In genomic region chr11:133227674-133228111, GRCh38 we compare ENCODE assay signal across 21 cellular contexts.
A peak's percentile ranks its signal among the peaks of the same experiment; 100 is the strongest.
DNase-seq lines count a peak whose midpoint lies in the region; ATAC-seq and TF ChIP-seq lines count a peak whose summit lies in the region.
"Had no signal": no experiment of that assay in that cellular context is flagged by ENCODE, and none has a peak within 500 bp of the region (broad histone marks: within the 10 kb centered on the region; RNA-seq: fewer than 3 reads in every experiment).

No MANE protein-coding gene starts in this region.

- H3K27ac Mint-ChIP-seq in HFFc6: no peak overlapping the region
- H3K27ac Mint-ChIP-seq: CD4-positive, alpha-beta memory T cell; T-cell had no signal

- 20% methylated on average over 4 of the region's 8 CpGs for WGBS in SK-N-SH (ENCODE audit: low lambda C conversion rate)

- H3K9ac ChIP-seq in SK-N-SH (no peak overlapping the region), iPS-15b (ENCODE audit: low read depth, low read length) (no peak overlapping the region)
- H3K9ac ChIP-seq: BLaER1, KMS-11 had no signal

- TF ChIP-seq CTCF in SK-N-SH (IDR thresholded peaks at IDR 0.05) (no peak), Peyer's patch (IDR thresholded peaks at IDR 0.05) (no peak), HFFc6 (IDR thresholded peaks at IDR 0.05) (no peak)

- peaks cover 3% of the 10 kb centered on the region; the same call in 1 of the 2 replicates for H3K27me3 Mint-ChIP-seq in HFFc6 (ENCODE audit: insufficient read depth)
- H3K27me3 Mint-ChIP-seq: CD4-positive, alpha-beta memory T cell had no signal

- TF ChIP-seq EP300 in SK-N-SH (IDR thresholded peaks at IDR 0.05; ENCODE audit: borderline replicate concordance in 1 of 2, low read depth in 1 of 2, low read length in 1 of 2): peak in 1 of 2 experiments; percentile 63; a peak in 1 of 4 replicates

- no peak overlapping the region for H2AFZ ChIP-seq in SK-N-SH (ENCODE audit: low read depth)

- no peak overlapping the region for H3K27ac ChIP-seq in SK-N-SH (ENCODE audit: low read depth in 2 of 2, low read length in 1 of 2)
- peak overlapping the region in 2 of 4 donors; percentile 34 to 66 for H3K27ac ChIP-seq in Peyer's patch
- H3K27ac ChIP-seq: BLaER1, HL-60, KMS-11, SK-N-MC had no signal

- no peak overlapping the region for H3K4me2 ChIP-seq in SK-N-SH
- H3K4me2 ChIP-seq: BLaER1, KMS-11 had no signal

- POLR2A ChIA-PET in SK-N-SH (lab: Yijun Ruan, JAX): no interaction called here

- H3K9me3 ChIP-seq in SK-N-SH (no peaks in the 10 kb centered on the region; the same call in 1 of the 2 replicates), Peyer's patch (no peaks in the 10 kb centered on the region), iPS-15b (ENCODE audit: control insufficient read depth, insufficient read depth, low read length) (no peaks in the 10 kb centered on the region)
- H3K9me3 ChIP-seq: BLaER1 had no signal

- H3K36me3 ChIP-seq in SK-N-SH (replicated peaks in 1 of 2; ENCODE audit: control insufficient read depth in 1 of 2, insufficient read depth in 2 of 2, low read length in 1 of 2): no peaks in the 10 kb centered on the region
- H3K36me3 ChIP-seq in Peyer's patch: no peaks in the 10 kb centered on the region
- H3K36me3 ChIP-seq in iPS-15b (ENCODE audit: control insufficient read depth, insufficient read depth, low read length): no peaks in the 10 kb centered on the region
- H3K36me3 ChIP-seq: BLaER1 had no signal

- ATAC-seq in SK-N-SH treated with all-trans-retinoic acid at 6 μM for 48 hours: no peak
- no peak for ATAC-seq in HG03432 (IDR thresholded peaks at IDR 0.05; ENCODE audit: unreplicated experiment)
- ATAC-seq in GM18867 (IDR thresholded peaks at IDR 0.05; ENCODE audit: unreplicated experiment): no peak
- ATAC-seq: GM12878, T-cell had no signal

- no peak for TF ChIP-seq POLR2A in Peyer's patch (IDR thresholded peaks at IDR 0.05)

- H4K20me1 ChIP-seq in SK-N-SH (ENCODE audit: insufficient read depth): no peaks in the 10 kb centered on the region
- H4K20me1 ChIP-seq: BLaER1 had no signal

- H3K4me1 Mint-ChIP-seq in HFFc6 (ENCODE audit: low read depth): no peaks in the 10 kb centered on the region
- H3K4me1 Mint-ChIP-seq: CD4-positive, alpha-beta memory T cell; T-cell had no signal

- CTCF ChIA-PET in SK-N-SH (lab: Yijun Ruan, JAX): interaction anchor here (1.3 kb wide), 1 partner anchor 145 kb away, joined by 3 read pairs; no protein-coding TSS in a partner anchor

- H3K4me3 ChIP-seq in SK-N-SH (ENCODE audit: low read depth in 2 of 2, low read length in 1 of 2): no peak overlapping the region
- no peak overlapping the region for H3K4me3 ChIP-seq in Peyer's patch
- peak overlapping the region; percentile 1 for H3K4me3 ChIP-seq in iPS-15b (ENCODE audit: low read depth, low read length)
- H3K4me3 ChIP-seq: BLaER1, GM12878, SK-N-MC had no signal

- H3K36me3 Mint-ChIP-seq in HFFc6 (ENCODE audit: low read depth): peaks cover 5% of the 10 kb centered on the region; the same call in 1 of the 2 replicates
- H3K36me3 Mint-ChIP-seq: CD4-positive, alpha-beta memory T cell; T-cell had no signal

- peaks cover 48% of the 10 kb centered on the region for H3K9me3 Mint-ChIP-seq in HFFc6

- H3K4me3 Mint-ChIP-seq in HFFc6: no peak overlapping the region
- H3K4me3 Mint-ChIP-seq: CD4-positive, alpha-beta memory T cell; T-cell had no signal

- DNase-seq in SK-N-SH (peak; percentile 61), Peyer's patch (peak in 2 of 3 donors; percentile 67 to 70), hippocampal formation (lab: John Stamatoyannopoulos, UW) (no peak), HFFc6 (no peak)
- DNase-seq: Calu3; CD4-positive, alpha-beta memory T cell; MV-4-11; NCI-H2107; NCI-H446; OCI-M1; SHP77; T-cell had no signal

- H3K27me3 ChIP-seq in SK-N-SH (ENCODE audit: insufficient read depth) (no peaks in the 10 kb centered on the region), Peyer's patch (no peaks in the 10 kb centered on the region), iPS-15b (ENCODE audit: control insufficient read depth, insufficient read depth, low read length) (no peaks in the 10 kb centered on the region)
- H3K27me3 ChIP-seq: BLaER1 had no signal

- no peak for TF ChIP-seq RAD21 in SK-N-SH (IDR thresholded peaks at IDR 0.05; ENCODE audit: low read length)

- no peaks in the 10 kb centered on the region for H3K9me2 ChIP-seq in SK-N-SH

- no peaks in the 10 kb centered on the region for H3K79me2 ChIP-seq in SK-N-SH (ENCODE audit: insufficient read depth)

- H3F3A ChIP-seq in SK-N-SH (replicated peaks; ENCODE audit: insufficient read depth): no peaks in the 10 kb centered on the region

- H3K4me1 ChIP-seq in SK-N-SH (ENCODE audit: control insufficient read depth in 1 of 2, insufficient read depth in 2 of 2, low read depth in 1 of 2, low read length in 1 of 2) (peaks cover 0 to 25% of the 10 kb centered on the region in 2 experiments; a peak in 2 of 4 replicates), Peyer's patch (peaks cover 0 to 23% (median 3%) of the 10 kb centered on the region in 4 donors), iPS-15b (ENCODE audit: control insufficient read depth, insufficient read depth, low read length) (peaks cover 26% of the 10 kb centered on the region)
- H3K4me1 ChIP-seq: BLaER1 had no signal

TF ChIP-seq in SK-N-SH, 30 proteins besides CTCF, POLR2A, EP300 and RAD21 (continues in another document):
- TF ChIP-seq TCF12 (IDR thresholded peaks at IDR 0.05) (no peak), MEF2A (IDR thresholded peaks at IDR 0.05; ENCODE audit: borderline replicate concordance, low read depth) (no peak), IRF3 (IDR thresholded peaks at IDR 0.05; ENCODE audit: low read depth, low read length) (no peak), TAF1 (IDR thresholded peaks at IDR 0.05; ENCODE audit: borderline replicate concordance, low read depth, low read length) (no peak), YY1 (IDR thresholded peaks at IDR 0.05; ENCODE audit: low read depth) (no peak), FOSL2 (IDR thresholded peaks at IDR 0.05; ENCODE audit: borderline replicate concordance, low read depth) (no peak), NFIC (IDR thresholded peaks at IDR 0.05; ENCODE audit: borderline replicate concordance) (no peak), JUND (IDR thresholded peaks at IDR 0.05) (no peak), USF2 (IDR thresholded peaks at IDR 0.05; ENCODE audit: borderline replicate concordance, low read depth, low read length) (no peak), GATA2 (CRISPR knock-in tag; IDR thresholded peaks at IDR 0.05) (no peak), EZH2phosphoT487 (IDR thresholded peaks at IDR 0.05; ENCODE audit: borderline replicate concordance, low read depth) (no peak), GABPA (IDR thresholded peaks at IDR 0.05; ENCODE audit: low read depth) (no peak), ELF1 (IDR thresholded peaks at IDR 0.05) (no peak)

TF ChIP-seq in SK-N-SH treated with all-trans-retinoic acid at 6 μM for 48 hours, 23 proteins besides CTCF, POLR2A, EP300 and RAD21:
- no peak for TF ChIP-seq CREB5 (CRISPR knock-in tag; IDR thresholded peaks at IDR 0.05; ENCODE audit: low read depth)
- TF ChIP-seq ARNTL (CRISPR knock-in tag; IDR thresholded peaks at IDR 0.05; ENCODE audit: borderline replicate concordance, low read depth): no peak
- TF ChIP-seq PATZ1 (CRISPR knock-in tag; IDR thresholded peaks at IDR 0.05; ENCODE audit: borderline replicate concordance): no peak
- no peak for TF ChIP-seq SNAI2 (CRISPR knock-in tag; IDR thresholded peaks at IDR 0.05)

Comparison
In these comparisons a context has a peak if more than half of its experiments do, and no peak if none do; other contexts are left out.
1. DNase-seq: peak in SK-N-SH (single experiment) and Peyer's patch (2 of 3); none in hippocampal formation (0 of 2) and HFFc6 (single experiment).